ENCODE assay signal across 25 cellular contexts in the genomic region with DNA sequence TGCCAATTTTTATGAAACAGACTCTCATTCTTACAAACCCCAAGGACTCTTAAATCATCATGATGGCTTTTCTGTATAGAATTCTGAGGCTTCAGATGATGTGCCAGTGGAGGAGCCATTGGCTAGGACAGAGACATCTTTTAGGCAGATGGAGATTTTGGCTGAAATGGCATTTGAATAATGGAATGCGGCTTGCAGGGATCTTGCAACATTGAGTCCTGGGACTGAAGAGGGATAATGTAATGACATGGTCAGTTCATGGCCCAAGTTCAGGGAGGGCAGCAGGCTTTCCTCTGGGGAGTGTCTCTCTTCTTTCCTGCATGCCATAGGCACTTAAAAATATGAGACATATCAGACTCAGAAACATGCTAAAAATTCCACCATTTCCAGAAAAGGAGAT.
DNase-seq lines count a peak whose midpoint lies in the region; FAIRE-seq and TF ChIP-seq lines count a peak whose summit lies in the region.
"Had no signal": no experiment of that assay in that cellular context is flagged by ENCODE, and none has a peak within 500 bp of the region (broad histone marks: within the 10 kb centered on the region; RNA-seq: fewer than 3 reads in every experiment).

No MANE protein-coding gene starts in this region.

- H3F3A ChIP-seq in PC-9 (ENCODE audit: insufficient read depth, low read depth) = no peaks in the 10 kb centered on the region

- POLR2A ChIA-PET in PC-9 (lab: Charles Lee; ENCODE audit: unreplicated experiment) = no interaction called here

- H3K27ac ChIP-seq in kidney (ENCODE audit: low read depth in 2 of 2, low read length in 2 of 2) (no peak overlapping the region), vagina (peak overlapping the region; percentile 54), PC-9 (no peak overlapping the region)
- H3K27ac ChIP-seq: thyroid gland, VCaP had no signal

- H3K4me1 ChIP-seq in kidney (ENCODE audit: control insufficient read depth in 1 of 2, insufficient read depth in 1 of 2, low read depth in 1 of 2, low read length in 2 of 2) = peaks cover 0 to 6% of the 10 kb centered on the region in 2 donors
- H3K4me1 ChIP-seq in vagina = peaks cover 27% of the 10 kb centered on the region
- peaks cover 8% of the 10 kb centered on the region for H3K4me1 ChIP-seq in PC-9 (replicated peaks; ENCODE audit: insufficient read depth)

- H3K9ac ChIP-seq in kidney (ENCODE audit: low read length in 2 of 2) = no peak overlapping the region

- H3K36me3 ChIP-seq in kidney (ENCODE audit: control insufficient read depth in 1 of 2, insufficient read depth in 2 of 2, low read length in 2 of 2) (no peaks in the 10 kb centered on the region), vagina (no peaks in the 10 kb centered on the region), PC-9 (ENCODE audit: low read depth) (no peaks in the 10 kb centered on the region)
- H3K36me3 ChIP-seq: heart right ventricle, thyroid gland had no signal

- intact Hi-C loops in kidney (cut with DNase I) = no loop called here
- intact Hi-C loops in vagina (cut with DNase I) = no loop called here
- intact Hi-C loops in PC-9 (cut with micrococcal nuclease; ENCODE audit: unreplicated experiment) = no loop called here

- no peaks in the 10 kb centered on the region for H3K9me2 ChIP-seq in PC-9 (ENCODE audit: insufficient read depth)

- H3K79me2 ChIP-seq in PC-9 (ENCODE audit: low read depth) = no peaks in the 10 kb centered on the region

- no peak for TF ChIP-seq POLR2A in vagina (IDR thresholded peaks at IDR 0.05)

- H2AFZ ChIP-seq in PC-9 = no peak overlapping the region

- DNase-seq in GM03348 (ENCODE audit: low spot score) = peak; percentile 80
- DNase-seq in cardiac fibroblast (ENCODE audit: low read depth in 2 of 2) = peak; percentile 49 to 59
- peak; percentile 74 for DNase-seq in kidney
- DNase-seq in vagina (ENCODE audit: extremely low spot score in 2 of 2) = no peak
- no peak for DNase-seq in kidney tubule cell (ENCODE audit: low spot score)
- no peak for DNase-seq in NK-92 (lab: John Stamatoyannopoulos, UW; ENCODE audit: unreplicated experiment)
- DNase-seq in PC-9 = no peak
- DNase-seq: activated CD4-positive, alpha-beta T cell treated with anti-CD3 and anti-CD28 coated beads for 48 hours; activated naive CD4-positive, alpha-beta T cell treated with anti-CD3 and anti-CD28 coated beads for 36 hours; activated T-cell treated with anti-CD3 and anti-CD28 coated beads, Interleukin-2, amount 50 U/mL, for 72 hours; anterior cingulate cortex; central memory CD4-positive, alpha-beta T cell; heart right ventricle; left colon; naive B cell; NCI-H1092 treated with DMSO at 0.1 percent for 48 hours; NCI-H2029; NCI-H2227 treated with DMSO at 0.1 percent for 48 hours; occipital lobe; stimulated activated naive CD4-positive, alpha-beta T cell treated with Interleukin-2 at 50 U/mL for 16 hours had no signal

- no peak for FAIRE-seq in kidney (lab: Jason Lieb, UNC)
- FAIRE-seq: GM12891, HepG2 had no signal

- no peaks in the 10 kb centered on the region for H3K27me3 ChIP-seq in vagina
- no peaks in the 10 kb centered on the region for H3K27me3 ChIP-seq in PC-9 (ENCODE audit: insufficient read depth, low read depth)
- H3K27me3 ChIP-seq: heart right ventricle, thyroid gland had no signal

- no peaks in the 10 kb centered on the region for H4K20me1 ChIP-seq in PC-9 (ENCODE audit: insufficient read depth)

- H3K9me3 ChIP-seq in kidney (ENCODE audit: control insufficient read depth in 1 of 2, low read length in 2 of 2) (no peaks in the 10 kb centered on the region), vagina (no peaks in the 10 kb centered on the region), PC-9 (ENCODE audit: insufficient read depth, low read depth) (peaks cover 6% of the 10 kb centered on the region; the same call in 1 of the 2 replicates)
- H3K9me3 ChIP-seq: thyroid gland had no signal

- H3K4me3 ChIP-seq in cardiac fibroblast (replicated peaks in 1 of 2; ENCODE audit: low read depth in 2 of 2, low read length in 2 of 2) (no peak overlapping the region), kidney (ENCODE audit: low read length in 2 of 2) (no peak overlapping the region), vagina (no peak overlapping the region), PC-9 (no peak overlapping the region)
- H3K4me3 ChIP-seq: heart right ventricle, smooth muscle cell, thyroid gland had no signal

- TF ChIP-seq CTCF in cardiac fibroblast (IDR thresholded peaks at IDR 0.05; ENCODE audit: low read depth, low read length) = no peak
- no peak for TF ChIP-seq CTCF in kidney (IDR thresholded peaks at IDR 0.05; ENCODE audit: borderline replicate concordance, extremely low read depth, insufficient read depth)
- TF ChIP-seq CTCF in vagina (IDR thresholded peaks at IDR 0.05) = no peak
- no peak for TF ChIP-seq CTCF in PC-9 (conservative IDR thresholded peaks at IDR 0.05)

- no peak overlapping the region for H3K4me2 ChIP-seq in PC-9
- H3K4me2 ChIP-seq: smooth muscle cell had no signal

- CTCF ChIA-PET in PC-9 (lab: Charles Lee) = no interaction called here

- no TSS peak for BruUV-seq in PC-9 (replicated peaks; lab: Mats Ljungman, UMichigan)

Comparison
In these comparisons a context has a peak if more than half of its experiments do, and no peak if none do; other contexts are left out.
1. DNase-seq: peak in GM03348 (single experiment), cardiac fibroblast (2 of 2) and kidney (single experiment); none in vagina (0 of 2), kidney tubule cell (single experiment), NK-92 (single experiment) and PC-9 (0 of 2).